In genomic region chr2:42031783-42032620, GRCh38 we compare ENCODE assay signal across 1 cellular context.
TF ChIP-seq lines count a peak whose summit lies in the region.

No MANE protein-coding gene starts in this region.

TF ChIP-seq in H1, 55 proteins besides CTCF, POLR2A, EP300 and RAD21:
- no peak for TF ChIP-seq SRF (IDR thresholded peaks at IDR 0.05; ENCODE audit: low read depth, low read length)
- TF ChIP-seq NANOG (IDR thresholded peaks at IDR 0.05; ENCODE audit: insufficient read depth, low read depth, low read length, poor library complexity, severe bottlenecking) = peak; percentile 78
- TF ChIP-seq TBP (IDR thresholded peaks at IDR 0.05; ENCODE audit: low read depth, low read length) = no peak
- no peak for TF ChIP-seq SIRT6 (IDR thresholded peaks at IDR 0.05; ENCODE audit: low read length)
